24 cellular contexts compared by ENCODE assay signal in the genomic region with DNA sequence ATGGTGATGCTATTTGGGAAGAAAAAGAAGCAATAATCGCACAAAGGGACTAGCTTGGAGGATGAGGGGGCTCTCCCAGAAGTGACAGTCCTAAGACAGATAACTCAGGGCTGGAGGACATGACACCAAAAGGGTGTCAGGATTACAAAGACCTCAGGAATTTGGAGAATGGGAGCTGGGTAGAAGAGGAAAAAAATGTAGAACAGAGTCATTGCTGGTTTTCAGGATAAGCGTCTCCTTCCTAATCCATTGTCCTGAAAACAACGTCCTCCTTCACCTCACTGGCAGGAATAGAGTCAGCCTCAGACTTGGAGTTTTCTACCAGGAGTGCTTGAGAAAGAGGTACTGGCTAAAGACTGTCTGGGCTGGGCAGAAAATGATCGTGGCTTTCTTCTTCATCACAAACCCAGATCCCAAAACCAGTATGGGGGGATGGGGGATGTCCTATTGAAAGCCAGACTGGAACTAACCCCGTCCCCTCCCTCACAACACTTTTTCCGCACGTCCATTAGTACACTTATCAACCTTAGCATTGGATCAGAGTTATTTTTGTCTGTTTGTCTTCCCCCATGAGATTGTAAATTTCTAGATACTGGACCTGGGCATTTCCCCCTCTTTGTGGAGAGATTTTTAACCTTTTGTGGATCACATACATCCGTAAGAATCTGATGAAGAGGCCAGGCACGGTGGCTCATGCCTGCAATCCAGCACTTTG. TPM values are rescaled to one million over a fixed set of nuclear protein-coding genes. Genes with fewer than 3 reads are reported as not detected.
DNase-seq lines count a peak whose midpoint lies in the region; ATAC-seq, FAIRE-seq and TF ChIP-seq lines count a peak whose summit lies in the region.
"Had no signal": no experiment of that assay in that cellular context is flagged by ENCODE, and none has a peak within 500 bp of the region (broad histone marks: within the 10 kb centered on the region; RNA-seq: fewer than 3 reads in every experiment).

No MANE protein-coding gene starts in this region.

- H3K9ac ChIP-seq in astrocyte (ENCODE audit: low read length): no peak overlapping the region

- ATAC-seq in naive thymus-derived CD8-positive, alpha-beta T cell: no peak
- ATAC-seq: activated CD8-positive, alpha-beta T cell treated with anti-CD3 and anti-CD28 coated beads, Interleukin-2, amount 10 ng/mL, durations not matched to agents 7 days and 5 days; activated naive CD4-positive, alpha-beta T cell treated with anti-CD3 and anti-CD28 coated beads, Interleukin-2, amount 50 U/mL, for 72 hours; lower lobe of right lung; pancreas; T-helper 17 cell had no signal

- no peaks in the 10 kb centered on the region for H3K36me3 ChIP-seq in astrocyte (ENCODE audit: insufficient read depth, low read length)
- H3K36me3 ChIP-seq: lower lobe of right lung, pancreas, vagina had no signal

- no peaks in the 10 kb centered on the region for H3K9me3 ChIP-seq in astrocyte (ENCODE audit: insufficient read depth, low read depth, low read length)
- H3K9me3 ChIP-seq: lower lobe of right lung, pancreas, vagina had no signal

- POLR2A ChIA-PET in naive thymus-derived CD8-positive, alpha-beta T cell (lab: Charles Lee): no interaction called here

- H3K4me1 Mint-ChIP-seq in astrocyte (ENCODE audit: low read depth, unreplicated experiment): peaks cover 22% of the 10 kb centered on the region
- peaks cover 0 to 11% (median 3%) of the 10 kb centered on the region in 4 donors for H3K4me1 Mint-ChIP-seq in naive thymus-derived CD8-positive, alpha-beta T cell
- H3K4me1 Mint-ChIP-seq: activated B cell treated with CpG ODN at 0.5 μM for 24 hours had no signal

- H2AFZ ChIP-seq in astrocyte (ENCODE audit: low read depth, low read length): no peak overlapping the region

- no peaks in the 10 kb centered on the region for H3K79me2 ChIP-seq in astrocyte (ENCODE audit: insufficient read depth, low read length)

- H3K27ac Mint-ChIP-seq in astrocyte (ENCODE audit: unreplicated experiment): peak overlapping the region; percentile 82
- H3K27ac Mint-ChIP-seq in naive thymus-derived CD8-positive, alpha-beta T cell: peak overlapping the region in 1 of 10 donors; percentile 5
- H3K27ac Mint-ChIP-seq: activated B cell treated with CpG ODN at 0.5 μM for 24 hours; activated CD8-positive, alpha-beta T cell treated with anti-CD3 and anti-CD28 coated beads, Interleukin-2, amount 10 ng/mL, durations not matched to agents 7 days and 5 days; dendritic cell treated with granulocyte-macrophage colony-stimulating factor and Interleukin-4, amounts not matched to agents 40 ng/mL and 50 ng/mL, for 4 days; T-helper 17 cell had no signal

- DNase-seq in HCEC 1CT (peak; percentile 3), astrocyte (ENCODE audit: low read depth) (peak; percentile 36), iPS DF 19.7 (ENCODE audit: low read depth, low spot score) (peak; percentile 38), urothelium cell line (ENCODE audit: low spot score) (peak; percentile 70), GF-D8 (lab: John Stamatoyannopoulos, UW) (no peak), NCI-H774 (lab: John Stamatoyannopoulos, UW) (no peak)
- DNase-seq in naive thymus-derived CD8-positive, alpha-beta T cell: no peak
- DNase-seq: activated B cell treated with CpG ODN at 0.5 μM for 24 hours; activated CD8-positive, alpha-beta T cell treated with anti-CD3 and anti-CD28 coated beads, Interleukin-2, amount 10 ng/mL, durations not matched to agents 7 days and 5 days; activated T-cell treated with anti-CD3 and anti-CD28 coated beads, Interleukin-2, amount 50 U/mL, for 48 hours; Calu3; KBM-7; lower lobe of right lung; MV-4-11; NCI-H2029; NCI-H446 treated with DMSO at 0.1 percent for 48 hours; pancreas; SHP77; T-helper 17 cell had no signal

- TF ChIP-seq CTCF in astrocyte (IDR thresholded peaks at IDR 0.05; ENCODE audit: insufficient read depth, low read depth, low read length): no peak

- H3K27me3 ChIP-seq in astrocyte (ENCODE audit: insufficient read depth, low read length): peaks cover 28% of the 10 kb centered on the region
- H3K27me3 ChIP-seq: pancreas, vagina had no signal

- H4K20me1 ChIP-seq in astrocyte (ENCODE audit: insufficient read depth, low read length): no peaks in the 10 kb centered on the region

- H3K4me3 ChIP-seq in astrocyte (ENCODE audit: insufficient read depth, low read depth, low read length): no peak overlapping the region
- H3K4me3 ChIP-seq: lower lobe of right lung, pancreas, vagina had no signal

- peaks cover 3% of the 10 kb centered on the region for H3K4me1 ChIP-seq in astrocyte (ENCODE audit: insufficient read depth, low read length)
- H3K4me1 ChIP-seq: lower lobe of right lung, pancreas, vagina had no signal

- H3K27me3 Mint-ChIP-seq in astrocyte (ENCODE audit: low read depth, unreplicated experiment): peaks cover 4% of the 10 kb centered on the region
- H3K27me3 Mint-ChIP-seq in naive thymus-derived CD8-positive, alpha-beta T cell: peaks cover 8 to 40% (median 27%) of the 10 kb centered on the region in 5 donors

- no peaks in the 10 kb centered on the region for H3K36me3 Mint-ChIP-seq in astrocyte (ENCODE audit: low read depth, unreplicated experiment)
- no peaks in the 10 kb centered on the region for H3K36me3 Mint-ChIP-seq in naive thymus-derived CD8-positive, alpha-beta T cell
- H3K36me3 Mint-ChIP-seq: activated naive CD4-positive, alpha-beta T cell treated with anti-CD3 and anti-CD28 coated beads, Interleukin-2, amount 50 U/mL, for 72 hours had no signal

- H3K4me3 Mint-ChIP-seq in astrocyte (ENCODE audit: unreplicated experiment): no peak overlapping the region
- no peak overlapping the region for H3K4me3 Mint-ChIP-seq in naive thymus-derived CD8-positive, alpha-beta T cell
- H3K4me3 Mint-ChIP-seq: activated B cell treated with CpG ODN at 0.5 μM for 24 hours; activated CD8-positive, alpha-beta T cell treated with anti-CD3 and anti-CD28 coated beads, Interleukin-2, amount 10 ng/mL, durations not matched to agents 7 days and 5 days; dendritic cell treated with granulocyte-macrophage colony-stimulating factor and Interleukin-4, amounts not matched to agents 40 ng/mL and 50 ng/mL, for 4 days; T-helper 17 cell had no signal

- H3K27ac ChIP-seq in astrocyte (ENCODE audit: low read depth, low read length): no peak overlapping the region
- H3K27ac ChIP-seq: lower lobe of right lung, pancreas, vagina had no signal

- no peaks in the 10 kb centered on the region for H3K9me3 Mint-ChIP-seq in astrocyte (ENCODE audit: unreplicated experiment)
- no peaks in the 10 kb centered on the region for H3K9me3 Mint-ChIP-seq in naive thymus-derived CD8-positive, alpha-beta T cell
- H3K9me3 Mint-ChIP-seq: activated B cell treated with CpG ODN at 0.5 μM for 24 hours; activated naive CD4-positive, alpha-beta T cell treated with anti-CD3 and anti-CD28 coated beads, Interleukin-2, amount 50 U/mL, for 72 hours; dendritic cell treated with granulocyte-macrophage colony-stimulating factor and Interleukin-4, amounts not matched to agents 40 ng/mL and 50 ng/mL, for 4 days had no signal

- FAIRE-seq in astrocyte (lab: Jason Lieb, UNC): peak; percentile 79
- peak; percentile 20 for FAIRE-seq in urothelium cell line (lab: Jason Lieb, UNC)
- FAIRE-seq: frontal cortex, pancreas had no signal

- H3K4me2 ChIP-seq in astrocyte (ENCODE audit: low read length): peak overlapping the region; percentile 19

RNA-seq across cellular contexts. Expression of a gene that starts 14.3 kb away (rescaled TPM):
- total RNA-seq in astrocyte: 3.6 and 4.6 TPM in 2 replicates
- under 1 TPM; 0.34 to 0.66 TPM for total RNA-seq in naive thymus-derived CD8-positive, alpha-beta T cell
- polyA plus RNA-seq in naive thymus-derived CD8-positive, alpha-beta T cell: 1 to 10 TPM in 1 of 3 donors, under 1 TPM in 2; 0.14 to 1.8 (median 0.40) TPM
- total RNA-seq: activated B cell treated with CpG ODN at 0.5 μM for 24 hours had no signal
- polyA plus RNA-seq: BJ had no signal

Comparison
In these comparisons a context has a peak if more than half of its experiments do, and no peak if none do; other contexts are left out.
1. DNase-seq: peak in HCEC 1CT (single experiment), astrocyte (single experiment), iPS DF 19.7 (single experiment) and urothelium cell line (single experiment); none in naive thymus-derived CD8-positive, alpha-beta T cell (0 of 10), GF-D8 (single experiment) and NCI-H774 (single experiment).